16 cellular contexts compared by ENCODE assay signal in the genomic region with DNA sequence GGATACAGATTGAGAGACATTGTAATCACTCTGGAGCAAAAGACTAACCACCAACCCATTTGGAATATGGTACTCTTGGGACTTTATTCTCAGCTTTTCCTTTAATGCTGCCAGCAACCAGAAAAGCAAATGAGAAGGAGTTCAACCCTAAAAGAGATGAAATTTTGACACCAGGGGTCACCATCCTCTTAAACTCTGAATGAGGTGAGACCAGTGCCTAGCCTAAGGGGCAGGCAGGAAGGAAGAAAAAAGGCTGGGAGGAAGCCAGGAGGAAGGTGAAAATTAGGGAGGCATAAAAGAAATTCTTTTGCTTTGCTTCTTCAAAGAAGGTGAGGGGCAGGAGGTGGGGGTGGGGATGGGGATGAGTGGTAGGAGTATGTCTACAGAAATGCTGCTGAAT.
"Had no signal": no experiment of that assay in that cellular context is flagged by ENCODE, and none has a peak within 500 bp of the region (broad histone marks: within the 10 kb centered on the region; RNA-seq: fewer than 3 reads in every experiment).

No MANE protein-coding gene starts in this region.

- ATAC-seq: activated T-cell treated with anti-CD3 and anti-CD28 coated beads, Interleukin-2, amount 50 U/mL, for 72 hours; left lobe of liver; pancreas had no signal

- H3K4me3 ChIP-seq: breast epithelium, dorsolateral prefrontal cortex, esophagus squamous epithelium, pancreas, stomach had no signal

- H3K27me3 Mint-ChIP-seq: activated CD4-positive, alpha-beta memory T cell treated with anti-CD3 and anti-CD28 coated beads, Interleukin-2, amount 10 ng/mL, durations not matched to agents 7 days and 5 days had no signal

- H3K9me3 Mint-ChIP-seq: activated CD4-positive, alpha-beta memory T cell treated with anti-CD3 and anti-CD28 coated beads, Interleukin-2, amount 10 ng/mL, durations not matched to agents 7 days and 5 days; neural crest cell had no signal

- H3K36me3 ChIP-seq: breast epithelium, esophagus squamous epithelium, pancreas, stomach had no signal

- H3K27ac ChIP-seq: breast epithelium, dorsolateral prefrontal cortex, esophagus squamous epithelium, pancreas, stomach had no signal

- DNase-seq: activated CD4-positive, alpha-beta memory T cell treated with anti-CD3 and anti-CD28 coated beads, Interleukin-2, amount 10 ng/mL, durations not matched to agents 7 days and 5 days; activated naive CD8-positive, alpha-beta T cell treated with anti-CD3 and anti-CD28 coated beads, Interleukin-2, amount 10 ng/mL, durations not matched to agents 7 days and 5 days; activated T-cell treated with anti-CD3 and anti-CD28 coated beads, Interleukin-2, amount 50 U/mL, for 72 hours; anterior cingulate cortex; dorsolateral prefrontal cortex; esophagus squamous epithelium; foreskin fibroblast; pancreas; retina; stimulated activated CD4-positive, alpha-beta T cell treated with anti-CD3 and anti-CD28 coated beads, Interleukin-15, amount 100 ng/mL, for 24 hours; stimulated activated CD4-positive, alpha-beta T cell treated with anti-CD3 and anti-CD28 coated beads, Interleukin-4, amount 100 ng/mL, for 4 hours; stomach; T1000 had no signal

- H3K4me3 Mint-ChIP-seq: activated CD4-positive, alpha-beta memory T cell treated with anti-CD3 and anti-CD28 coated beads, Interleukin-2, amount 10 ng/mL, durations not matched to agents 7 days and 5 days; activated naive CD8-positive, alpha-beta T cell treated with anti-CD3 and anti-CD28 coated beads, Interleukin-2, amount 10 ng/mL, durations not matched to agents 7 days and 5 days; activated T-cell treated with anti-CD3 and anti-CD28 coated beads, Interleukin-2, amount 50 U/mL, for 72 hours; neural crest cell had no signal

- H3K9me3 ChIP-seq: breast epithelium, esophagus squamous epithelium, pancreas, stomach had no signal

- H3K27ac Mint-ChIP-seq: activated CD4-positive, alpha-beta memory T cell treated with anti-CD3 and anti-CD28 coated beads, Interleukin-2, amount 10 ng/mL, durations not matched to agents 7 days and 5 days; activated naive CD8-positive, alpha-beta T cell treated with anti-CD3 and anti-CD28 coated beads, Interleukin-2, amount 10 ng/mL, durations not matched to agents 7 days and 5 days; activated T-cell treated with anti-CD3 and anti-CD28 coated beads, Interleukin-2, amount 50 U/mL, for 72 hours had no signal

- H3K27me3 ChIP-seq: breast epithelium, dorsolateral prefrontal cortex, esophagus squamous epithelium, pancreas, stomach had no signal

- H3K4me1 ChIP-seq: breast epithelium, esophagus squamous epithelium, pancreas had no signal

- H3K4me1 Mint-ChIP-seq: activated naive CD8-positive, alpha-beta T cell treated with anti-CD3 and anti-CD28 coated beads, Interleukin-2, amount 10 ng/mL, durations not matched to agents 7 days and 5 days; neural crest cell had no signal
